In the genomic region with DNA sequence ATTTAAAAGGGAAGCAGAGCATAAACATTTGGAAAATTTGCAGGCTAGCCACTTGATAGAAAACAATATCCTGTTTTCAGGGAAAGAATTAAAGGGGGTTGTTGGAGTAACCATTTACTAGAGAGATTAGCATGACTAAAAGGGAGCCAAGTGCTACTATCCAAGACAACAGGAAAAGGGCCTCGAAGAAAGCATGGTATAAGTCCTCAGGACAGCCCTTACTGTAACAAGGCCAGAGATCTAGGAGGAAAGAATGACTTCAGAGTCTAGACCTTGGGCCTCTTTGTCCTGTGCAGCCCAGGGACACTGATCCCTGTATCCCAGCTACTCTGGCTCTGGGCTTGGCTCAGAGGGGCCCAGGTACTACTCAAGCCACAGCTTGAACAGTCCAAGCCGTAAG, we compare ENCODE assay signal across 32 cellular contexts. TPM values are rescaled to one million over a fixed set of nuclear protein-coding genes. Genes with fewer than 3 reads are reported as not detected.
"Had no signal": no experiment of that assay in that cellular context is flagged by ENCODE, and none has a peak within 500 bp of the region (broad histone marks: within the 10 kb centered on the region; RNA-seq: fewer than 3 reads in every experiment).

No MANE protein-coding gene starts in this region.

- H2AFZ ChIP-seq: hepatocyte, neural progenitor cell had no signal

- H3K27ac Mint-ChIP-seq: immature natural killer cell; mesothelial cell of epicardium; natural killer cell; nephron progenitor cell; neural progenitor cell; progenitor cell of endocrine pancreas; stimulated activated naive B cell treated with anti-CD40 and anti-IgM and Interleukin-4, amounts not matched to agents 10 μg/mL and 1 μg/mL and 100 μg/mL, for 72 hours had no signal

- H3K4me1 ChIP-seq: left lung, neural progenitor cell, right atrium auricular region, right lobe of liver, stomach, testis, transverse colon, upper lobe of left lung had no signal

- H3K9me3 ChIP-seq: left lung, neutrophil, ovary, right atrium auricular region, right lobe of liver, testis, thyroid gland, transverse colon, upper lobe of left lung had no signal

- H3K36me3 ChIP-seq: left lung, neural progenitor cell, neutrophil, ovary, right atrium auricular region, right lobe of liver, stomach, transverse colon, upper lobe of left lung had no signal

- H3K4me2 ChIP-seq: hepatocyte, neural progenitor cell, smooth muscle cell had no signal

- H3K27ac ChIP-seq: hepatocyte, left lung, neural progenitor cell, neutrophil, ovary, right atrium auricular region, right lobe of liver, stomach, testis, transverse colon, upper lobe of left lung had no signal

- H3K9ac ChIP-seq: neural progenitor cell had no signal

- ATAC-seq: left colon; left lung; natural killer cell; right lobe of liver; stimulated activated naive B cell treated with anti-CD40 and anti-IgM and Interleukin-4, amounts not matched to agents 10 μg/mL and 1 μg/mL and 100 μg/mL, for 72 hours; stimulated activated naive CD8-positive, alpha-beta T cell treated with anti-CD3 and anti-CD28 coated beads, Interleukin-15, Interleukin-2, amounts not matched to agents 100 U/mL and 50 U/mL, for 24 hours had no signal

- H3K27me3 ChIP-seq: hepatocyte, left lung, neural progenitor cell, neutrophil, ovary, right atrium auricular region, right lobe of liver, testis, thyroid gland, transverse colon, upper lobe of left lung had no signal

- H3K9me3 Mint-ChIP-seq: immature natural killer cell; natural killer cell; stimulated activated naive B cell treated with anti-CD40 and anti-IgM and Interleukin-4, amounts not matched to agents 10 μg/mL and 1 μg/mL and 100 μg/mL, for 72 hours had no signal

- H3K36me3 Mint-ChIP-seq: immature natural killer cell; mesothelial cell of epicardium; naive B cell; natural killer cell; neural progenitor cell; stimulated activated naive B cell treated with anti-CD40 and anti-IgM and Interleukin-4, amounts not matched to agents 10 μg/mL and 1 μg/mL and 100 μg/mL, for 72 hours had no signal

- H3K4me3 ChIP-seq: hepatocyte, left lung, lung, neural progenitor cell, ovary, right atrium auricular region, right lobe of liver, smooth muscle cell, stomach, testis, thyroid gland, transverse colon, upper lobe of left lung had no signal

- H3K4me3 Mint-ChIP-seq: immature natural killer cell; mesothelial cell of epicardium; natural killer cell; nephron progenitor cell; neural progenitor cell; stimulated activated naive B cell treated with anti-CD40 and anti-IgM and Interleukin-4, amounts not matched to agents 10 μg/mL and 1 μg/mL and 100 μg/mL, for 72 hours had no signal

- H3K79me2 ChIP-seq: hepatocyte had no signal

- H3K4me1 Mint-ChIP-seq: immature natural killer cell; mesothelial cell of epicardium; naive B cell; natural killer cell; nephron progenitor cell; neural progenitor cell; stimulated activated naive B cell treated with anti-CD40 and anti-IgM and Interleukin-4, amounts not matched to agents 10 μg/mL and 1 μg/mL and 100 μg/mL, for 72 hours had no signal

- DNase-seq: immature natural killer cell; kidney; left colon; left lung; mesendoderm; naive B cell; natural killer cell; nephron progenitor cell; ovary; right lobe of liver; stimulated activated CD4-positive, alpha-beta T cell treated with anti-CD3 and anti-CD28 coated beads, Interleukin-1b, Interleukin-23, amount 100 ng/mL, for 48 hours; stimulated activated CD4-positive, alpha-beta T cell treated with anti-CD3 and anti-CD28 coated beads, Interleukin-2, amount 100 ng/mL, for 48 hours; stimulated activated CD4-positive, alpha-beta T cell treated with anti-CD3 and anti-CD28 coated beads, Interleukin-4, amount 100 ng/mL, for 4 hours; stimulated activated CD8-positive, alpha-beta memory T cell treated with anti-CD3 and anti-CD28 coated beads, Interleukin-4, amount 100 ng/mL, for 48 hours; stimulated activated naive B cell treated with anti-CD40 and anti-IgM and Interleukin-4, amounts not matched to agents 10 μg/mL and 1 μg/mL and 100 μg/mL, for 72 hours; stimulated activated naive CD8-positive, alpha-beta T cell treated with anti-CD3 and anti-CD28 coated beads, Interleukin-15, Interleukin-2, amounts not matched to agents 100 U/mL and 50 U/mL, for 24 hours; stomach; testis; thyroid gland; transverse colon; upper lobe of left lung had no signal

RNA-seq across cellular contexts. Expression of gene TPO, which starts 16.6 kb away (rescaled TPM):
- total RNA-seq: hepatocyte, kidney, mesothelial cell of epicardium, natural killer cell, progenitor cell of endocrine pancreas, pulmonary artery endothelial cell, renal cortical epithelial cell, right lobe of liver, skeletal muscle tissue, smooth muscle cell had no signal
